In genomic region chr14:100203962-100204834, GRCh38 we compare ENCODE assay signal across 1 cellular context.
TF ChIP-seq lines count a peak whose summit lies in the region.

No MANE protein-coding gene starts in this region.

TF ChIP-seq in HepG2, 621 proteins besides CTCF, POLR2A, EP300 and RAD21 (continued from another document and continues in another):
- TF ChIP-seq NAIF1 (CRISPR knock-in tag; IDR thresholded peaks at IDR 0.05; ENCODE audit: borderline replicate concordance) (no peak), SNAI1 (CRISPR knock-in tag; IDR thresholded peaks at IDR 0.05; ENCODE audit: borderline replicate concordance) (no peak), MYNN (CRISPR knock-in tag; IDR thresholded peaks at IDR 0.05; ENCODE audit: low read depth) (no peak), ZNF652 (CRISPR knock-in tag; IDR thresholded peaks at IDR 0.05; ENCODE audit: borderline replicate concordance, low read depth) (no peak), ZNF619 (CRISPR knock-in tag; IDR thresholded peaks at IDR 0.05) (no peak), RFX5 (IDR thresholded peaks at IDR 0.05; ENCODE audit: low read depth, low read length) (no peak), JUN (CRISPR knock-in tag; IDR thresholded peaks at IDR 0.05) (no peak), HDAC6 (IDR thresholded peaks at IDR 0.05; ENCODE audit: low read depth, low read length) (no peak), CBFB (CRISPR knock-in tag; IDR thresholded peaks at IDR 0.05) (peak; percentile 53; the same call in 1 of the 2 replicates), MLXIP (CRISPR knock-in tag; IDR thresholded peaks at IDR 0.05; ENCODE audit: borderline replicate concordance) (no peak), ZNF234 (CRISPR knock-in tag; conservative IDR thresholded peaks at IDR 0.05) (no peak), FOXK1 (CRISPR knock-in tag; IDR thresholded peaks at IDR 0.05; ENCODE audit: borderline replicate concordance, low read depth) (peak; percentile 84; the same call in 1 of the 2 replicates), KAT2B (IDR thresholded peaks at IDR 0.05; ENCODE audit: borderline replicate concordance, low read depth, low read length) (no peak), GRHL1 (CRISPR knock-in tag; conservative IDR thresholded peaks at IDR 0.05) (no peak), ZNF749 (CRISPR knock-in tag; IDR thresholded peaks at IDR 0.05; ENCODE audit: borderline replicate concordance) (no peak), ETS1 (CRISPR knock-in tag; IDR thresholded peaks at IDR 0.05) (no peak), ZNF253 (CRISPR knock-in tag; IDR thresholded peaks at IDR 0.05; ENCODE audit: borderline replicate concordance) (no peak), IKZF4 (CRISPR knock-in tag; IDR thresholded peaks at IDR 0.05; ENCODE audit: borderline replicate concordance, low read depth, not compliant biosample characterization) (no peak), E2F5 (CRISPR knock-in tag; conservative IDR thresholded peaks at IDR 0.05) (no peak), REPIN1 (CRISPR knock-in tag; IDR thresholded peaks at IDR 0.05; ENCODE audit: borderline replicate concordance, low read depth) (peak; percentile 78; the same call in 1 of the 2 replicates), TGIF2 (CRISPR knock-in tag; IDR thresholded peaks at IDR 0.05) (0 out of 2 replicates have a peak, but pooled peaks have one; percentile 64), AHDC1 (CRISPR knock-in tag; IDR thresholded peaks at IDR 0.05; ENCODE audit: borderline replicate concordance) (peak; percentile 55; the same call in 1 of the 2 replicates), DZIP1 (CRISPR knock-in tag; IDR thresholded peaks at IDR 0.05) (no peak), ZNF746 (CRISPR knock-in tag; IDR thresholded peaks at IDR 0.05) (peak; percentile 55; the same call in 1 of the 2 replicates), ATM (IDR thresholded peaks at IDR 0.05; ENCODE audit: borderline replicate concordance) (no peak), ZNF883 (CRISPR knock-in tag; IDR thresholded peaks at IDR 0.05; ENCODE audit: not compliant biosample characterization) (no peak), ARID2 (CRISPR knock-in tag; IDR thresholded peaks at IDR 0.05; ENCODE audit: borderline replicate concordance) (no peak), RFXANK (CRISPR knock-in tag; IDR thresholded peaks at IDR 0.05) (no peak), MAF1 (CRISPR knock-in tag; IDR thresholded peaks at IDR 0.05; ENCODE audit: borderline replicate concordance) (no peak), ZNF33A (CRISPR knock-in tag; IDR thresholded peaks at IDR 0.05; ENCODE audit: borderline replicate concordance) (no peak), ZC3H13 (CRISPR knock-in tag; IDR thresholded peaks at IDR 0.05) (peak; percentile 41; the same call in 1 of the 2 replicates)
- TF ChIP-seq, protein P1, sequence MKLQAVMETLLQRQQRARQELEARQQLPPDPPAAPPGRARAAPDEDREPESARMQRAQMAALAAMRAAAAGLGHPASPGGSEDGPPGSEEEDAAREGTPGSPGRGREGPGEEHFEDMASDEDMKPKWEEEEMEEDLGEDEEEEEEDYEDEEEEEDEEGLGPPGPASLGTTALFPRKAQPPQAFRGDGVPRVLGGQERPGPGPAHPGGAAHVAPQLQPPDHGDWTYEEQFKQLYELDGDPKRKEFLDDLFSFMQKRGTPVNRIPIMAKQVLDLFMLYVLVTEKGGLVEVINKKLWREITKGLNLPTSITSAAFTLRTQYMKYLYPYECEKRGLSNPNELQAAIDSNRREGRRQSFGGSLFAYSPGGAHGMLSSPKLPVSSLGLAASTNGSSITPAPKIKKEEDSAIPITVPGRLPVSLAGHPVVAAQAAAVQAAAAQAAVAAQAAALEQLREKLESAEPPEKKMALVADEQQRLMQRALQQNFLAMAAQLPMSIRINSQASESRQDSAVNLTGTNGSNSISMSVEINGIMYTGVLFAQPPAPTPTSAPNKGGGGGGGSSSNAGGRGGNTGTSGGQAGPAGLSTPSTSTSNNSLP (IDR thresholded peaks at IDR 0.05; ENCODE audit: low read depth, low read length), result peak; percentile 64
- TF ChIP-seq, protein P2, sequence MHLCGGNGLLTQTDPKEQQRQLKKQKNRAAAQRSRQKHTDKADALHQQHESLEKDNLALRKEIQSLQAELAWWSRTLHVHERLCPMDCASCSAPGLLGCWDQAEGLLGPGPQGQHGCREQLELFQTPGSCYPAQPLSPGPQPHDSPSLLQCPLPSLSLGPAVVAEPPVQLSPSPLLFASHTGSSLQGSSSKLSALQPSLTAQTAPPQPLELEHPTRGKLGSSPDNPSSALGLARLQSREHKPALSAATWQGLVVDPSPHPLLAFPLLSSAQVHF (CRISPR knock-in tag; IDR thresholded peaks at IDR 0.05), result no peak
- TF ChIP-seq, protein P3, sequence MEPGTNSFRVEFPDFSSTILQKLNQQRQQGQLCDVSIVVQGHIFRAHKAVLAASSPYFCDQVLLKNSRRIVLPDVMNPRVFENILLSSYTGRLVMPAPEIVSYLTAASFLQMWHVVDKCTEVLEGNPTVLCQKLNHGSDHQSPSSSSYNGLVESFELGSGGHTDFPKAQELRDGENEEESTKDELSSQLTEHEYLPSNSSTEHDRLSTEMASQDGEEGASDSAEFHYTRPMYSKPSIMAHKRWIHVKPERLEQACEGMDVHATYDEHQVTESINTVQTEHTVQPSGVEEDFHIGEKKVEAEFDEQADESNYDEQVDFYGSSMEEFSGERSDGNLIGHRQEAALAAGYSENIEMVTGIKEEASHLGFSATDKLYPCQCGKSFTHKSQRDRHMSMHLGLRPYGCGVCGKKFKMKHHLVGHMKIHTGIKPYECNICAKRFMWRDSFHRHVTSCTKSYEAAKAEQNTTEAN (CRISPR knock-in tag; conservative IDR thresholded peaks at IDR 0.05), result no peak
- TF ChIP-seq, protein P4, sequence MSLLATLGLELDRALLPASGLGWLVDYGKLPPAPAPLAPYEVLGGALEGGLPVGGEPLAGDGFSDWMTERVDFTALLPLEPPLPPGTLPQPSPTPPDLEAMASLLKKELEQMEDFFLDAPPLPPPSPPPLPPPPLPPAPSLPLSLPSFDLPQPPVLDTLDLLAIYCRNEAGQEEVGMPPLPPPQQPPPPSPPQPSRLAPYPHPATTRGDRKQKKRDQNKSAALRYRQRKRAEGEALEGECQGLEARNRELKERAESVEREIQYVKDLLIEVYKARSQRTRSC (CRISPR knock-in tag; IDR thresholded peaks at IDR 0.05; ENCODE audit: low read depth), result no peak
